14 cellular contexts compared by ENCODE assay signal in genomic region chr12:116916122-116916521, GRCh38. TPM values are rescaled to one million over a fixed set of nuclear protein-coding genes. Genes with fewer than 3 reads are reported as not detected.
DNase-seq lines count a peak whose midpoint lies in the region; ATAC-seq and TF ChIP-seq lines count a peak whose summit lies in the region.
"Had no signal": no experiment of that assay in that cellular context is flagged by ENCODE, and none has a peak within 500 bp of the region (broad histone marks: within the 10 kb centered on the region; RNA-seq: fewer than 3 reads in every experiment).

No MANE protein-coding gene starts in this region.

- peaks cover 6% of the 10 kb centered on the region for H3K4me1 ChIP-seq in prostate gland (replicated peaks)
- H3K4me1 ChIP-seq: uterus had no signal

- TF ChIP-seq CTCF in AG10803 (conservative IDR thresholded peaks at IDR 0.05; ENCODE audit: low read length) = no peak
- TF ChIP-seq CTCF in prostate gland (IDR thresholded peaks at IDR 0.05) = no peak

- intact Hi-C loops in prostate gland (cut with DNase I) = no loop called here
- intact Hi-C loops in left colon (cut with DNase I, micrococcal nuclease) = no loop called here
- intact Hi-C loops in posterior cingulate gyrus (cut with DNase I) = no loop called here

- TF ChIP-seq POLR2A in prostate gland (IDR thresholded peaks at IDR 0.05) = no peak

- ATAC-seq in GM18861 (IDR thresholded peaks at IDR 0.05; ENCODE audit: unreplicated experiment) = no peak
- ATAC-seq in left colon = no peak

- DNase-seq in AG10803 (ENCODE audit: low read depth) = peak; percentile 23
- peak; percentile 39 for DNase-seq in HT1080 (ENCODE audit: low read depth)
- peak; percentile 40 for DNase-seq in amniotic epithelial cell (ENCODE audit: low read depth)
- peak; percentile 63 for DNase-seq in iris pigment epithelial cell (ENCODE audit: low read depth)
- DNase-seq in prostate gland (ENCODE audit: low spot score) = no peak
- DNase-seq in left colon = no peak
- DNase-seq in posterior cingulate gyrus = no peak
- DNase-seq: NCI-H526, uterus had no signal

- no peaks in the 10 kb centered on the region for H3K27me3 ChIP-seq in prostate gland (replicated peaks; ENCODE audit: insufficient read depth)
- H3K27me3 ChIP-seq: brain microvascular endothelial cell, uterus had no signal

- no peaks in the 10 kb centered on the region for H3K36me3 ChIP-seq in prostate gland
- H3K36me3 ChIP-seq: brain microvascular endothelial cell, lower lobe of right lung, uterus had no signal

- no peaks in the 10 kb centered on the region for H3K9me3 ChIP-seq in prostate gland
- H3K9me3 ChIP-seq: lower lobe of right lung, uterus had no signal

- H3K4me3 ChIP-seq in AG10803 (ENCODE audit: low read length) = no peak overlapping the region
- H3K4me3 ChIP-seq in prostate gland = no peak overlapping the region
- H3K4me3 ChIP-seq: lower lobe of right lung, uterus had no signal

- no peak overlapping the region for H3K27ac ChIP-seq in prostate gland
- H3K27ac ChIP-seq: brain microvascular endothelial cell, lower lobe of right lung, uterus had no signal

RNA-seq across cellular contexts. Expression of gene FBXW8, which starts 5.4 kb away (rescaled TPM):
- 7.1 and 9.1 TPM in 2 replicates for total RNA-seq in HT1080 (2014; rRNA removed; shearing (Covaris generic))
- 8.9 and 11.1 TPM in 2 replicates for polyA plus RNA-seq in HT1080 (2015; cell fraction: cytosol; rRNA removed)
- polyA plus RNA-seq in HT1080 (2015; cell fraction: nucleus; rRNA removed) = 12.6 and 16.7 TPM in 2 replicates
- total RNA-seq in prostate gland (10 to 100 TPM; 20.8 to 26.7 TPM), left colon (10 to 100 TPM in 1 of 2 donors, 1 to 10 TPM in 1; 9.0 to 14.4 TPM)

RNA-seq across cellular contexts. Expression of gene HRK, which starts 34.9 kb away (rescaled TPM):
- 0.06 and 0.07 TPM in 2 replicates for total RNA-seq in HT1080 (2014; rRNA removed; shearing (Covaris generic))
- 0.01 TPM in 1 of 2 replicates, not detected in the other for polyA plus RNA-seq in HT1080 (2015; cell fraction: cytosol; rRNA removed)
- polyA plus RNA-seq in HT1080 (2015; cell fraction: nucleus; rRNA removed) = not detected in 2 replicates
- 1 to 10 TPM in 1 of 2 donors, not detected in 1; 4.9 TPM for total RNA-seq in prostate gland
- 1 to 10 TPM in 1 of 2 donors, under 1 TPM in 1; 0.73 to 1.1 TPM for total RNA-seq in left colon
- total RNA-seq: CD4-positive, alpha-beta memory T cell; T-helper 2 cell treated with Interferon-gamma antibody and Interleukin-4, amounts not matched to agents 100 ng/mL and 5 ng/mL, for 36 hours had no signal

Comparison
In these comparisons a context has a peak if more than half of its experiments do, and no peak if none do; other contexts are left out.
1. DNase-seq: peak in AG10803 (single experiment), HT1080 (single experiment), amniotic epithelial cell (single experiment) and iris pigment epithelial cell (single experiment); none in prostate gland (single experiment), left colon (0 of 2) and posterior cingulate gyrus (0 of 10).